Comparison of ENCODE assay signal across 8 cellular contexts in genomic region chr1:42681771-42682483, GRCh38. TPM values are rescaled to one million over a fixed set of nuclear protein-coding genes. Genes with fewer than 3 reads are reported as not detected.
DNase-seq lines count a peak whose midpoint lies in the region; ATAC-seq and TF ChIP-seq lines count a peak whose summit lies in the region.

Gene YBX1 (plus strand): TSS chr1:42682418. CDS start chr1:42682566, 148 bp downstream.

- peaks cover 6% of the 10 kb centered on the region; the same call in 1 of the 2 replicates for H3F3A ChIP-seq in PC-9 (ENCODE audit: insufficient read depth, low read depth)

- peak within 1 kb of the TSS; percentile 90 for H3K4me3 ChIP-seq in Jurkat, Clone E6-1 (ENCODE audit: low read length)
- peak within 1 kb of the TSS; percentile 93 for H3K4me3 ChIP-seq in PC-9
- H3K4me3 ChIP-seq in mucosa of rectum (ENCODE audit: low read length in 2 of 2), result peak within 1 kb of the TSS; percentile 93 to 94

- H3K4me1 ChIP-seq in PC-9 (replicated peaks; ENCODE audit: insufficient read depth), result peaks cover 41% of the 10 kb centered on the region
- H3K4me1 ChIP-seq in mucosa of rectum (ENCODE audit: control insufficient read depth in 2 of 2, insufficient read depth in 2 of 2, low read length in 2 of 2), result peaks cover 41 to 44% of the 10 kb centered on the region in 2 donors

- peak; percentile 88 for TF ChIP-seq POLR2A in erythroblast (IDR thresholded peaks at IDR 0.05; ENCODE audit: low read length)

- H3K27ac ChIP-seq in PC-9, result peak within 1 kb of the TSS; percentile 79
- peak within 1 kb of the TSS; percentile 88 for H3K27ac ChIP-seq in mucosa of rectum (ENCODE audit: low read depth in 2 of 2, low read length in 2 of 2)

- peaks cover 33% of the 10 kb centered on the region for H3K36me3 ChIP-seq in PC-9 (ENCODE audit: low read depth)
- H3K36me3 ChIP-seq in mucosa of rectum (ENCODE audit: control insufficient read depth in 2 of 2, insufficient read depth in 2 of 2, low read length in 2 of 2), result peaks cover 0 to 8% of the 10 kb centered on the region in 2 donors

- POLR2A ChIA-PET in PC-9 (lab: Charles Lee; ENCODE audit: unreplicated experiment), result interaction anchor here (0.7 to 1.0 kb wide), 3 partner anchors 10 to 98 kb away, joined by 3 to 5 read pairs (median 4); partner anchors contain the start of genes C1orf50 and P3H1

- H3K4me2 ChIP-seq in PC-9, result peak within 1 kb of the TSS; percentile 92

- no TSS peak for BruUV-seq in PC-9 (replicated peaks; lab: Mats Ljungman, UMichigan)

- CTCF ChIA-PET in PC-9 (lab: Charles Lee), result interaction anchor here (0.6 kb wide), 1 partner anchor 24 kb away, joined by 4 read pairs; the partner anchor contains the start of gene PPIH

- H3K27me3 ChIP-seq in PC-9 (ENCODE audit: insufficient read depth, low read depth) (no peaks in the 10 kb centered on the region), mucosa of rectum (ENCODE audit: control insufficient read depth in 2 of 2, insufficient read depth in 2 of 2, low read length in 2 of 2) (no peaks in the 10 kb centered on the region)

- no peaks in the 10 kb centered on the region for H3K9me2 ChIP-seq in PC-9 (ENCODE audit: insufficient read depth)

- H2AFZ ChIP-seq in PC-9, result peak within 1 kb of the TSS; percentile 95

- ATAC-seq in GM21619 (IDR thresholded peaks at IDR 0.05; ENCODE audit: unreplicated experiment), result peak; percentile 84

- peaks cover 60% of the 10 kb centered on the region for H3K79me2 ChIP-seq in PC-9 (ENCODE audit: low read depth)

- intact Hi-C loops in PC-9 (cut with micrococcal nuclease; ENCODE audit: unreplicated experiment), result loop anchor here (1.0 to 10.0 kb wide), 3 partner anchors 23 to 347 kb away; partner anchors contain the start of gene FOXJ3

- H3K9me3 ChIP-seq in PC-9 (ENCODE audit: insufficient read depth, low read depth) (no peaks in the 10 kb centered on the region), mucosa of rectum (ENCODE audit: control insufficient read depth in 2 of 2, low read length in 2 of 2) (no peaks in the 10 kb centered on the region)

- peaks cover 39% of the 10 kb centered on the region for H4K20me1 ChIP-seq in PC-9 (ENCODE audit: insufficient read depth)

- TF ChIP-seq CTCF in PC-9 (conservative IDR thresholded peaks at IDR 0.05), result no peak

- peak within 1 kb of the TSS; percentile 91 for H3K9ac ChIP-seq in mucosa of rectum (ENCODE audit: low read depth in 1 of 2, low read length in 2 of 2)

- DNase-seq in DMS153 (lab: John Stamatoyannopoulos, UW) (peak; percentile 100), PC-9 (peak; percentile 96 to 98), erythroblast (lab: John Stamatoyannopoulos, UW) (peak; percentile 99)
- DNase-seq in Jurkat, Clone E6-1 (ENCODE audit: low read depth, low spot score), result peak; percentile 99
- peak; percentile 95 for DNase-seq in activated T-cell treated with anti-CD3 and anti-CD28 coated beads, Interleukin-2, amount 50 U/mL, for 1 hour
- DNase-seq in stimulated activated CD8-positive, alpha-beta memory T cell treated with anti-CD3 and anti-CD28 coated beads, Interleukin-4, amount 100 ng/mL, for 48 hours, result peak; percentile 97

RNA-seq across cellular contexts. Expression of gene YBX1, which starts in this region (rescaled TPM):
- 1,423 TPM for polyA plus RNA-seq in Jurkat, Clone E6-1 (2012; ENCODE audit: insufficient read depth, insufficient read length)
- total RNA-seq in PC-9 (2021), result 656 and 1,130 TPM in 2 replicates

Comparison
In these comparisons a context has a peak if more than half of its experiments do, and no peak if none do; other contexts are left out.
1. Peak in every context shown above with its lines: DNase-seq, ATAC-seq, H3K4me3 ChIP-seq and H3K27ac ChIP-seq.